In the genomic region with DNA sequence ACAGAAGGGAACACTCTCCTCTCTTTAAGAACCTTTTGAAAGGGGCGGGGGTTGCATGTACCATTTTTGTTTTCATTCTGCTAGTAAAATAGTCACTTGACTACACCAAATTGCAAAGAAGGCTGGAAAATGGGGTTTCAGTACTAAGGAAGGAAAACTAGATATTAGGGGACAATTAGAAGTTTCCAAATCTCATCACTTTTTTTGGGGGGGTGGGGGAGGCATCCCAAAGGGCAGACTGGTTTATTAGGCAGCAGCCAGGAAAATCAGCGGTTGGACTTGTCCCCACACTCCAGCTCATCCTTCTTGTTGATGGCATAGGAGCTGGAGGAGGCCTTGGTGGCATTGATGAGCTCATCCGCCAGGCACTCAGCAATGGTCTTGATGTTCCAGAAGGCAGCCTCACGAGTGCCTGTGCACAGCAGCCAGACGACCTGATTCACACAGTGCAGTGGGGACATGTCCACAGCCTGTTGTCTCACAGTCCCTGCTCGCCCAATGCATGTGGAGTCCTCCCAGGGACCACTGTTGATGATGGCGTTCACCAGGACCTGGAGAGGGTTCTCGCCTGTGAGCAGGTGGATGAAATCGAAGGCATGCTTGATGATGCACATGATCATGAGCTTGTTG, we compare ENCODE assay signal across 1 cellular context.
TF ChIP-seq lines count a peak whose summit lies in the region.

No MANE protein-coding gene starts in this region.

TF ChIP-seq in endothelial cell of umbilical vein, 7 proteins besides CTCF, POLR2A, EP300 and RAD21:
- no peak for TF ChIP-seq FOS (IDR thresholded peaks at IDR 0.05; ENCODE audit: borderline replicate concordance, insufficient read depth, low read length)
- no peak for TF ChIP-seq JUN (IDR thresholded peaks at IDR 0.05; ENCODE audit: borderline replicate concordance, insufficient read depth, insufficient read length, low read depth)
- no peak for TF ChIP-seq EZH2 (IDR thresholded peaks at IDR 0.05; ENCODE audit: borderline replicate concordance, low read depth, low read length, severe bottlenecking)
TF ChIP-seq in endothelial cell of umbilical vein: peak in this region for 0.
